Comparison of ENCODE assay signal across 9 cellular contexts in genomic region chr19:45862271-45862563, GRCh38. TPM values are rescaled to one million over a fixed set of nuclear protein-coding genes. Genes with fewer than 3 reads are reported as not detected.
DNase-seq lines count a peak whose midpoint lies in the region; ATAC-seq, FAIRE-seq and TF ChIP-seq lines count a peak whose summit lies in the region.
"Had no signal": no experiment of that assay in that cellular context is flagged by ENCODE, and none has a peak within 500 bp of the region (broad histone marks: within the 10 kb centered on the region; RNA-seq: fewer than 3 reads in every experiment).

No MANE protein-coding gene starts in this region.

- no peak for TF ChIP-seq EP300 in SK-N-SH (IDR thresholded peaks at IDR 0.05; ENCODE audit: borderline replicate concordance in 1 of 2, low read depth in 1 of 2, low read length in 1 of 2)

- POLR2A ChIA-PET in SK-N-SH (lab: Yijun Ruan, JAX) = interaction anchor here (0.5 kb wide), 1 partner anchor 162 kb away, joined by 4 read pairs; no protein-coding TSS in a partner anchor

- TF ChIP-seq CTCF in SK-N-SH (IDR thresholded peaks at IDR 0.05) (no peak), keratinocyte (optimal IDR thresholded peaks at IDR 0.05 in 1 of 3, IDR thresholded peaks at IDR 0.05 in 1 of 3, conservative IDR thresholded peaks at IDR 0.05 in 1 of 3; ENCODE audit: extremely low read depth in 1 of 3, insufficient read depth in 2 of 3, low read length in 3 of 3) (no peak)

- TF ChIP-seq RAD21 in SK-N-SH (IDR thresholded peaks at IDR 0.05; ENCODE audit: low read length) = no peak

- H3K36me3 ChIP-seq in SK-N-SH (replicated peaks in 1 of 2; ENCODE audit: control insufficient read depth in 1 of 2, insufficient read depth in 2 of 2, low read length in 1 of 2) (peaks cover 5 to 24% of the 10 kb centered on the region in 2 experiments), adipocyte (ENCODE audit: control insufficient read depth, insufficient read depth, low read length, severe bottlenecking) (peaks cover 7% of the 10 kb centered on the region), keratinocyte (ENCODE audit: control insufficient read depth in 2 of 2, extremely low read depth in 1 of 2, insufficient read depth in 2 of 2, low read length in 2 of 2) (peaks cover 7 to 8% of the 10 kb centered on the region in 2 experiments), subcutaneous abdominal adipose tissue (ENCODE audit: control insufficient read depth in 5 of 5, insufficient read depth in 5 of 5, low read length in 5 of 5) (peaks cover 0 to 17% (median 7%) of the 10 kb centered on the region in 5 donors)

- peak overlapping the region; percentile 90 for H3K9ac ChIP-seq in SK-N-SH
- H3K9ac ChIP-seq in adipocyte (ENCODE audit: low read length) = peak overlapping the region; percentile 95
- peak overlapping the region; percentile 91 for H3K9ac ChIP-seq in keratinocyte (ENCODE audit: control insufficient read depth, extremely low read depth, insufficient read depth, low read length)
- peak overlapping the region; percentile 70 to 97 (median 91) for H3K9ac ChIP-seq in subcutaneous abdominal adipose tissue (ENCODE audit: low read length in 5 of 5)

- H3K4me3 ChIP-seq in SK-N-SH (ENCODE audit: low read depth in 2 of 2, low read length in 1 of 2) = peak overlapping the region; percentile 77 to 96
- H3K4me3 ChIP-seq in adipocyte (ENCODE audit: low read length) = peak overlapping the region; percentile 84
- peak overlapping the region; percentile 76 to 100 (median 94) for H3K4me3 ChIP-seq in keratinocyte (ENCODE audit: control insufficient read depth in 2 of 3, extremely low read depth in 1 of 3, insufficient read depth in 2 of 3, low read depth in 1 of 3, low read length in 3 of 3)
- peak overlapping the region; percentile 88 to 97 (median 96) for H3K4me3 ChIP-seq in subcutaneous abdominal adipose tissue (ENCODE audit: low read depth in 1 of 5, low read length in 5 of 5)

- H3K27ac ChIP-seq in SK-N-SH (ENCODE audit: low read depth in 2 of 2, low read length in 1 of 2) = peak overlapping the region; percentile 89 to 93
- peak overlapping the region; percentile 80 for H3K27ac ChIP-seq in keratinocyte (ENCODE audit: control insufficient read depth, insufficient read depth, low read length)
- H3K27ac ChIP-seq in subcutaneous abdominal adipose tissue (ENCODE audit: low read depth, low read length) = peak overlapping the region; percentile 88

- CTCF ChIA-PET in SK-N-SH (lab: Yijun Ruan, JAX) = interaction anchor here (1.0 to 12.2 kb wide), 4 partner anchors 13 to 45 kb away, joined by 6 to 121 read pairs (median 17); partner anchors contain the start of genes IRF2BP1 and MYPOP

- no peak for ATAC-seq in SK-N-SH treated with all-trans-retinoic acid at 6 μM for 48 hours
- ATAC-seq in HG03280 (IDR thresholded peaks at IDR 0.05; ENCODE audit: unreplicated experiment) = no peak

- H3K9me1 ChIP-seq in keratinocyte (ENCODE audit: control insufficient read depth, extremely low read depth, insufficient read depth, low read length) = no peaks in the 10 kb centered on the region

- H3K9me3 ChIP-seq in SK-N-SH (no peaks in the 10 kb centered on the region), adipocyte (ENCODE audit: control insufficient read depth, low read length) (no peaks in the 10 kb centered on the region), keratinocyte (ENCODE audit: control insufficient read depth, low read depth, low read length) (no peaks in the 10 kb centered on the region), subcutaneous abdominal adipose tissue (ENCODE audit: control insufficient read depth in 5 of 5, low read length in 5 of 5) (no peaks in the 10 kb centered on the region)

- H3K4me1 ChIP-seq in SK-N-SH (ENCODE audit: control insufficient read depth in 1 of 2, insufficient read depth in 2 of 2, low read depth in 1 of 2, low read length in 1 of 2) (peaks cover 0 to 6% of the 10 kb centered on the region in 2 experiments; a peak in 2 of 4 replicates), adipocyte (ENCODE audit: control insufficient read depth, insufficient read depth, low read length) (peaks cover 9% of the 10 kb centered on the region), keratinocyte (ENCODE audit: control insufficient read depth, extremely low read depth, insufficient read depth, low read length) (peaks cover 10% of the 10 kb centered on the region), subcutaneous abdominal adipose tissue (ENCODE audit: control insufficient read depth in 5 of 5, insufficient read depth in 5 of 5, low read length in 5 of 5) (peaks cover 2 to 24% (median 19%) of the 10 kb centered on the region in 5 donors)

- no peak for DNase-seq in SK-N-SH
- no peak for DNase-seq in adipocyte (ENCODE audit: low read depth)
- no peak for DNase-seq in keratinocyte (ENCODE audit: low read depth, low spot score)
- no peak for DNase-seq in NCI-H748 treated with DMSO at 0.1 percent for 48 hours (lab: John Stamatoyannopoulos, UW)
- DNase-seq in cerebellar nuclear complex (lab: John Stamatoyannopoulos, UW) = no peak

- dilution Hi-C loops in keratinocyte (cut with MboI; ENCODE audit: extremely low pct_ligation_motif_present, low sequenced_read_pairs) = no loop called here

- H3K9me2 ChIP-seq in SK-N-SH = no peaks in the 10 kb centered on the region

- WGBS in SK-N-SH (ENCODE audit: low lambda C conversion rate) = under 1% methylated on average over 11 of the region's 11 CpGs

- peaks cover 56% of the 10 kb centered on the region for H3K79me2 ChIP-seq in SK-N-SH (ENCODE audit: insufficient read depth)
- H3K79me2 ChIP-seq in keratinocyte (ENCODE audit: control insufficient read depth, insufficient read depth, low read length) = peaks cover 37% of the 10 kb centered on the region

- H3K4me2 ChIP-seq in SK-N-SH (peak overlapping the region; percentile 91), keratinocyte (ENCODE audit: control insufficient read depth, extremely low read depth, insufficient read depth, low read depth, low read length) (peak overlapping the region; percentile 95)

- no peaks in the 10 kb centered on the region for H4K20me1 ChIP-seq in SK-N-SH (ENCODE audit: insufficient read depth)
- no peaks in the 10 kb centered on the region for H4K20me1 ChIP-seq in keratinocyte (ENCODE audit: control insufficient read depth, extremely low read depth, insufficient read depth, low read length)

- H3K27me3 ChIP-seq in SK-N-SH (ENCODE audit: insufficient read depth) (peaks cover 19% of the 10 kb centered on the region; the same call in 1 of the 2 replicates), adipocyte (replicated peaks; ENCODE audit: control insufficient read depth, insufficient read depth, low read length) (peaks cover 28% of the 10 kb centered on the region), keratinocyte (ENCODE audit: control insufficient read depth, extremely low read depth, insufficient read depth, low read length) (peaks cover 37% of the 10 kb centered on the region), subcutaneous abdominal adipose tissue (ENCODE audit: control insufficient read depth in 5 of 5, insufficient read depth in 4 of 5, low read length in 5 of 5) (peaks cover 0 to 20% (median 12%) of the 10 kb centered on the region in 5 donors)

- H2AFZ ChIP-seq in SK-N-SH (ENCODE audit: low read depth) (peak overlapping the region; percentile 79; the same call in 1 of the 2 replicates), keratinocyte (ENCODE audit: control insufficient read depth, low read length) (peak overlapping the region; percentile 85)

- peaks cover 19% of the 10 kb centered on the region for H3F3A ChIP-seq in SK-N-SH (replicated peaks; ENCODE audit: insufficient read depth)

- no peak for FAIRE-seq in keratinocyte (lab: Jason Lieb, UNC)
- FAIRE-seq: A204.1 had no signal

RNA-seq across cellular contexts. Expression of gene SYMPK, which starts 0.7 kb away (rescaled TPM):
- polyA plus RNA-seq in SK-N-SH (2012; rRNA removed) (76.3 and 92.7 TPM in 2 replicates), keratinocyte (43.8 to 63.2 TPM (median 56.0 TPM) in 3 replicates)
- 31.3 and 45.6 TPM in 2 replicates for polyA plus RNA-seq in SK-N-SH (2012; cell fraction: cytosol; rRNA removed)
- polyA plus RNA-seq in SK-N-SH (2012; cell fraction: nucleus; rRNA removed) = 170 and 185 TPM in 2 replicates
- polyA plus RNA-seq in keratinocyte (2011; ENCODE audit: low read depth) = 51.1 TPM
- polyA plus RNA-seq in keratinocyte (2011; cell fraction: cytosol; rRNA removed) = 43.6 and 48.5 TPM in 2 replicates
- 105 and 128 TPM in 2 replicates for polyA plus RNA-seq in keratinocyte (2011; cell fraction: nucleus; rRNA removed)
- polyA plus RNA-seq in keratinocyte (2012; ENCODE audit: low replicate concordance) = 29.5 and 45.4 TPM in 2 replicates
- 82.5 to 138 TPM (median 95.2 TPM) in 3 replicates for polyA minus RNA-seq in keratinocyte
- polyA minus RNA-seq in keratinocyte (2011; cell fraction: cytosol; rRNA and poly(A)+ RNA removed) = 75.6 TPM
- 44.7 and 61.0 TPM in 2 replicates for polyA minus RNA-seq in keratinocyte (2011; cell fraction: nucleus; rRNA and poly(A)+ RNA removed)

RNA-seq across cellular contexts. Expression of gene FOXA3, which starts 1.9 kb away (rescaled TPM):
- polyA plus RNA-seq in SK-N-SH (2012; rRNA removed) (0.97 and 1.5 TPM in 2 replicates), keratinocyte (0.03 to 0.05 TPM in 2 of 3 replicates, not detected in the other)
- polyA plus RNA-seq in SK-N-SH (2012; cell fraction: cytosol; rRNA removed) = 0.91 and 1.0 TPM in 2 replicates
- 0.48 and 0.82 TPM in 2 replicates for polyA plus RNA-seq in SK-N-SH (2012; cell fraction: nucleus; rRNA removed)
- not detected for polyA plus RNA-seq in keratinocyte (2011; ENCODE audit: low read depth)
- 0.05 TPM in 1 of 2 replicates, not detected in the other for polyA plus RNA-seq in keratinocyte (2011; cell fraction: cytosol; rRNA removed)
- not detected in 2 replicates for polyA plus RNA-seq in keratinocyte (2011; cell fraction: nucleus; rRNA removed)
- polyA plus RNA-seq in keratinocyte (2012; ENCODE audit: low replicate concordance) = not detected in 2 replicates
- not detected in 3 replicates for polyA minus RNA-seq in keratinocyte
- not detected for polyA minus RNA-seq in keratinocyte (2011; cell fraction: cytosol; rRNA and poly(A)+ RNA removed)
- not detected in 2 replicates for polyA minus RNA-seq in keratinocyte (2011; cell fraction: nucleus; rRNA and poly(A)+ RNA removed)

RNA-seq across cellular contexts. Expression of gene IRF2BP1, which starts 23.7 kb away (rescaled TPM):
- polyA plus RNA-seq in SK-N-SH (2012; rRNA removed) = 11.8 and 16.8 TPM in 2 replicates
- 7.0 and 11.8 TPM in 2 replicates for polyA plus RNA-seq in SK-N-SH (2012; cell fraction: cytosol; rRNA removed)
- polyA plus RNA-seq in SK-N-SH (2012; cell fraction: nucleus; rRNA removed) = 12.2 and 14.1 TPM in 2 replicates
- 1.7 to 3.1 TPM (median 3.1 TPM) in 3 replicates for polyA plus RNA-seq in keratinocyte
- polyA plus RNA-seq in keratinocyte (2011; ENCODE audit: low read depth) = 2.6 TPM
- polyA plus RNA-seq in keratinocyte (2011; cell fraction: cytosol; rRNA removed) = 1.3 and 4.1 TPM in 2 replicates
- polyA plus RNA-seq in keratinocyte (2011; cell fraction: nucleus; rRNA removed) = 2.9 and 4.1 TPM in 2 replicates
- 4.1 and 6.2 TPM in 2 replicates for polyA plus RNA-seq in keratinocyte (2012; ENCODE audit: low replicate concordance)
- 1.6 to 2.8 TPM (median 1.7 TPM) in 3 replicates for polyA minus RNA-seq in keratinocyte
- 15.3 TPM for polyA minus RNA-seq in keratinocyte (2011; cell fraction: cytosol; rRNA and poly(A)+ RNA removed)
- polyA minus RNA-seq in keratinocyte (2011; cell fraction: nucleus; rRNA and poly(A)+ RNA removed) = 3.6 and 5.8 TPM in 2 replicates

RNA-seq across cellular contexts. Expression of gene MYPOP, which starts 40.2 kb away (rescaled TPM):
- polyA plus RNA-seq in SK-N-SH (2012; rRNA removed) = 2.8 and 5.1 TPM in 2 replicates
- 3.2 and 4.8 TPM in 2 replicates for polyA plus RNA-seq in SK-N-SH (2012; cell fraction: cytosol; rRNA removed)
- polyA plus RNA-seq in SK-N-SH (2012; cell fraction: nucleus; rRNA removed) = 11.0 and 16.2 TPM in 2 replicates
- polyA plus RNA-seq in keratinocyte = 1.1 to 1.6 TPM (median 1.3 TPM) in 3 replicates
- 0.82 TPM for polyA plus RNA-seq in keratinocyte (2011; ENCODE audit: low read depth)
- polyA plus RNA-seq in keratinocyte (2011; cell fraction: cytosol; rRNA removed) = 1.6 and 2.6 TPM in 2 replicates
- 3.1 and 5.5 TPM in 2 replicates for polyA plus RNA-seq in keratinocyte (2011; cell fraction: nucleus; rRNA removed)
- polyA plus RNA-seq in keratinocyte (2012; ENCODE audit: low replicate concordance) = 4.1 and 4.6 TPM in 2 replicates
- polyA minus RNA-seq in keratinocyte = 0.30 to 4.5 TPM (median 0.35 TPM) in 3 replicates
- polyA minus RNA-seq in keratinocyte (2011; cell fraction: cytosol; rRNA and poly(A)+ RNA removed) = 3.8 TPM
- 1.2 and 1.8 TPM in 2 replicates for polyA minus RNA-seq in keratinocyte (2011; cell fraction: nucleus; rRNA and poly(A)+ RNA removed)

RNA-seq across cellular contexts. Expression of gene RSPH6A, which starts 47.1 kb away (rescaled TPM):
- polyA plus RNA-seq in SK-N-SH (2012; rRNA removed) (0.02 TPM in 1 of 2 replicates, not detected in the other), keratinocyte (not detected in 3 replicates)
- 0.01 TPM in 1 of 2 replicates, not detected in the other for polyA plus RNA-seq in SK-N-SH (2012; cell fraction: cytosol; rRNA removed)
- polyA plus RNA-seq in SK-N-SH (2012; cell fraction: nucleus; rRNA removed) = 0.04 and 0.05 TPM in 2 replicates
- not detected for polyA plus RNA-seq in keratinocyte (2011; ENCODE audit: low read depth)
- polyA plus RNA-seq in keratinocyte (2011; cell fraction: cytosol; rRNA removed) = not detected in 2 replicates
- polyA plus RNA-seq in keratinocyte (2011; cell fraction: nucleus; rRNA removed) = 0.05 and 0.17 TPM in 2 replicates
- 0.08 TPM in 1 of 2 replicates, not detected in the other for polyA plus RNA-seq in keratinocyte (2012; ENCODE audit: low replicate concordance)
- 0.16 TPM in 1 of 3 replicates, not detected in the others for polyA minus RNA-seq in keratinocyte
- polyA minus RNA-seq in keratinocyte (2011; cell fraction: cytosol; rRNA and poly(A)+ RNA removed) = not detected
- 0.32 TPM in 1 of 2 replicates, not detected in the other for polyA minus RNA-seq in keratinocyte (2011; cell fraction: nucleus; rRNA and poly(A)+ RNA removed)
